13 cellular contexts compared by ENCODE assay signal in the genomic region with DNA sequence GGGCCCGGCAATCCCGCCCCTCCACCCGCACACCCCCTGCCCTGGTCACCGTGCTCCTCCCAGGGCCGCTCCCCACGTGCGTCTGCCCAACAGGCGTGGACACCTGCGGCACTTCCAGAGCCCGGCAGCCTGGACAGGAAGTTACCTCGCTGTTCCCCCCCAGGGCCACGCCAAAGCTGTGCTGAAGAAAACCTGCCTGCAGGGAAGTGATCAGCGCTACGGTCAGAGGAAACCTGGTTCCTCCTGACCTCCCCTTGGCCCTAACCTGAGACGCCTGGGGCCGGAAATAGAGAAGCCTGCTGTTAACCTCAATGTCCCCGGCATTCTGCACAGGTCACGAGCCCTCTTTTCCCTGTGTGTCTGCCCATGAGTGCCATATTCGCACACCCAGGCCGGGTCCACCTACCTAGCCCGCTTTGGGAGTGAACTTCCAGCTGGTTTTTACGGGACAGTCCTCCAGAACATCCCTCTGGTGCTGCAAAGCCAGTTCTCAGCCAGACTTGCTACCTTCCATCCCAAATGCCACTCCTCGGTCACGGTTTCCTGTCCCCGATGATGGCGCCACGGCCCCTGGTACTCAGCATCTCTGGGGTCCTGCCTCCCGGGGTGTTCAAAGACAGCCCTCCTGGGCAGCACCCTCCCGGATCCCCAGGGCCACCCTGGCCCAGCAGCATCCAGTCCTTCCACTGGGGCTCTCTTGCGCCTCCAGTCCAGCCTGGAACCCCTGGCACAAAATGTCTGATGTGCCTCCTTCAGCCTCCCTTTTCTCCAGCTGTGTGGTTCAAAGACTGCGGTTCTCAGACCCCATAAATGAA. TPM values are rescaled to one million over a fixed set of nuclear protein-coding genes. Genes with fewer than 3 reads are reported as not detected.
DNase-seq lines count a peak whose midpoint lies in the region; ATAC-seq and TF ChIP-seq lines count a peak whose summit lies in the region.
"Had no signal": no experiment of that assay in that cellular context is flagged by ENCODE, and none has a peak within 500 bp of the region (broad histone marks: within the 10 kb centered on the region; RNA-seq: fewer than 3 reads in every experiment).

No MANE protein-coding gene starts in this region.

- intact Hi-C loops in posterior vena cava (cut with DNase I), result no loop called here
- intact Hi-C loops in tibial artery (cut with DNase I; ENCODE audit: low total_unique reads), result no loop called here

- H3K27ac ChIP-seq in Peyer's patch, result peak overlapping the region in 1 of 4 donors; percentile 67
- H3K27ac ChIP-seq in tibial artery, result no peak overlapping the region
- H3K27ac ChIP-seq: coronary artery, neutrophil had no signal

- no peak for TF ChIP-seq CTCF in Peyer's patch (IDR thresholded peaks at IDR 0.05)
- TF ChIP-seq CTCF in tibial artery (IDR thresholded peaks at IDR 0.05), result no peak

- ATAC-seq in GM19324 (IDR thresholded peaks at IDR 0.05; ENCODE audit: low FRiP score, unreplicated experiment) (peak; percentile 47), HG02759 (IDR thresholded peaks at IDR 0.05; ENCODE audit: unreplicated experiment) (peak; percentile 43)

- H3K4me1 ChIP-seq in Peyer's patch, result peaks cover 0 to 14% (median 3%) of the 10 kb centered on the region in 4 donors
- H3K4me1 ChIP-seq in tibial artery, result no peaks in the 10 kb centered on the region

- TF ChIP-seq POLR2A in Peyer's patch (IDR thresholded peaks at IDR 0.05), result no peak

- H3K27me3 ChIP-seq in Peyer's patch (no peaks in the 10 kb centered on the region), tibial artery (peaks cover 0 to 46% of the 10 kb centered on the region in 2 donors)

- peak overlapping the region in 1 of 4 donors; percentile 12 for H3K4me3 ChIP-seq in Peyer's patch
- no peak overlapping the region for H3K4me3 ChIP-seq in tibial artery
- H3K4me3 ChIP-seq: coronary artery had no signal

- H3K36me3 ChIP-seq in Peyer's patch (no peaks in the 10 kb centered on the region), tibial artery (no peaks in the 10 kb centered on the region)
- H3K36me3 ChIP-seq: neutrophil had no signal

- H3K9me3 ChIP-seq in Peyer's patch, result no peaks in the 10 kb centered on the region
- H3K9me3 ChIP-seq in tibial artery, result no peaks in the 10 kb centered on the region
- H3K9me3 ChIP-seq: neutrophil had no signal

- DNase-seq in Peyer's patch (peak in 2 of 3 donors; percentile 77 to 78), posterior vena cava (ENCODE audit: low spot score) (peak; percentile 83), tibial artery (no peak), AML-193 (lab: John Stamatoyannopoulos, UW) (no peak), nucleus accumbens (lab: John Stamatoyannopoulos, UW) (no peak), T1000 (lab: John Stamatoyannopoulos, UW) (no peak)
- DNase-seq: activated CD4-positive, alpha-beta T cell treated with anti-CD3 and anti-CD28 coated beads, Interleukin-2, amount 50 U/mL, for 1 hour; Calu3; NCI-H748 treated with DMSO at 0.1 percent for 48 hours had no signal

RNA-seq across cellular contexts. Expression of gene IRF4, which starts 12.0 kb away (rescaled TPM):
- total RNA-seq in Peyer's patch, result 10 to 100 TPM in 1 of 4 donors, 1 to 10 TPM in 2, under 1 TPM in 1; 0.47 to 57.8 (median 6.9) TPM
- 1 to 10 TPM; 1.7 to 2.7 TPM for total RNA-seq in posterior vena cava
- total RNA-seq: Calu3 had no signal

Comparison
In these comparisons a context has a peak if more than half of its experiments do, and no peak if none do; other contexts are left out.
1. DNase-seq: peak in Peyer's patch (2 of 3) and posterior vena cava (single experiment); none in tibial artery (0 of 2), AML-193 (0 of 2), nucleus accumbens (0 of 56) and T1000 (single experiment).